18 cellular contexts compared by ENCODE assay signal in genomic region chr1:59695301-59695700, GRCh38.
"Had no signal": no experiment of that assay in that cellular context is flagged by ENCODE, and none has a peak within 500 bp of the region (broad histone marks: within the 10 kb centered on the region; RNA-seq: fewer than 3 reads in every experiment).

No MANE protein-coding gene starts in this region.

- H3K27me3 Mint-ChIP-seq: activated CD4-positive, alpha-beta T cell treated with anti-CD3 and anti-CD28 coated beads, Interleukin-2, amount 10 ng/mL, durations not matched to agents 24 days and 14 days; activated naive CD8-positive, alpha-beta T cell treated with anti-CD3 and anti-CD28 coated beads, Interleukin-2, amount 10 ng/mL, durations not matched to agents 7 days and 5 days; naive B cell; stimulated activated naive B cell treated with anti-CD40 and anti-IgM and Interleukin-4, amounts not matched to agents 10 μg/mL and 1 μg/mL and 100 μg/mL, for 72 hours had no signal

- H3K27ac ChIP-seq: lower lobe of right lung, neural progenitor cell, ovary, thyroid gland, uterus had no signal

- H3K36me3 ChIP-seq: heart left ventricle, lower lobe of right lung, neural progenitor cell, ovary, thyroid gland, uterus had no signal

- H3K9me3 ChIP-seq: heart left ventricle, lower lobe of right lung, ovary, thyroid gland, uterus had no signal

- H3K4me3 ChIP-seq: heart left ventricle, lower lobe of right lung, neural progenitor cell, ovary, thyroid gland, uterus had no signal

- H3K27ac Mint-ChIP-seq: activated CD4-positive, alpha-beta T cell treated with anti-CD3 and anti-CD28 coated beads, Interleukin-2, amount 10 ng/mL, durations not matched to agents 24 days and 14 days; activated naive CD8-positive, alpha-beta T cell treated with anti-CD3 and anti-CD28 coated beads, Interleukin-2, amount 10 ng/mL, durations not matched to agents 7 days and 5 days; activated T-cell treated with anti-CD3 and anti-CD28 coated beads, Interleukin-2, amount 50 U/mL, for 72 hours; neural progenitor cell; stimulated activated naive B cell treated with anti-CD40 and anti-IgM and Interleukin-4, amounts not matched to agents 10 μg/mL and 1 μg/mL and 100 μg/mL, for 72 hours had no signal

- H3K27me3 ChIP-seq: heart left ventricle, neural progenitor cell, ovary, thyroid gland, uterus had no signal

- H3K4me3 Mint-ChIP-seq: activated CD4-positive, alpha-beta T cell treated with anti-CD3 and anti-CD28 coated beads, Interleukin-2, amount 10 ng/mL, durations not matched to agents 24 days and 14 days; activated naive CD8-positive, alpha-beta T cell treated with anti-CD3 and anti-CD28 coated beads, Interleukin-2, amount 10 ng/mL, durations not matched to agents 7 days and 5 days; activated T-cell treated with anti-CD3 and anti-CD28 coated beads, Interleukin-2, amount 50 U/mL, for 72 hours; neural progenitor cell; stimulated activated naive B cell treated with anti-CD40 and anti-IgM and Interleukin-4, amounts not matched to agents 10 μg/mL and 1 μg/mL and 100 μg/mL, for 72 hours had no signal

- H3K36me3 Mint-ChIP-seq: neural progenitor cell had no signal

- H3K9me3 Mint-ChIP-seq: activated T-cell treated with anti-CD3 and anti-CD28 coated beads, Interleukin-2, amount 50 U/mL, for 72 hours; neural progenitor cell had no signal

- ATAC-seq: activated T-cell treated with anti-CD3 and anti-CD28 coated beads, Interleukin-2, amount 50 U/mL, for 72 hours; heart left ventricle; left cardiac atrium; lower lobe of right lung; stimulated activated naive B cell treated with anti-CD40 and anti-IgM and Interleukin-4, amounts not matched to agents 10 μg/mL and 1 μg/mL and 100 μg/mL, for 72 hours had no signal

- DNase-seq: activated CD4-positive, alpha-beta T cell treated with anti-CD3 and anti-CD28 coated beads, Interleukin-2, amount 10 ng/mL, durations not matched to agents 24 days and 14 days; activated CD4-positive, CD25-positive, alpha-beta regulatory T cell; activated CD8-positive, alpha-beta memory T cell treated with anti-CD3 and anti-CD28 coated beads, Interleukin-2, amount 50 U/mL, for 48 hours; activated gamma-delta T cell treated with Interleukin-2 at 50 U/mL for 16 hours; activated naive CD8-positive, alpha-beta T cell treated with anti-CD3 and anti-CD28 coated beads, Interleukin-2, amount 10 ng/mL, durations not matched to agents 7 days and 5 days; activated T-cell treated with anti-CD3 and anti-CD28 coated beads, Interleukin-2, amount 50 U/mL, for 72 hours; anterior cingulate cortex; cortex of kidney; effector CD4-positive, alpha-beta T cell; heart left ventricle; left cardiac atrium; lower lobe of right lung; naive B cell; ovary; stimulated activated naive B cell treated with anti-CD40 and anti-IgM and Interleukin-4, amounts not matched to agents 10 μg/mL and 1 μg/mL and 100 μg/mL, for 72 hours; thyroid gland; uterus had no signal
